Comparison of ENCODE assay signal across 27 cellular contexts in genomic region chr10:50286996-50287803, GRCh38. TPM values are rescaled to one million over a fixed set of nuclear protein-coding genes. Genes with fewer than 3 reads are reported as not detected.
"Had no signal": no experiment of that assay in that cellular context is flagged by ENCODE, and none has a peak within 500 bp of the region (broad histone marks: within the 10 kb centered on the region; RNA-seq: fewer than 3 reads in every experiment).

No MANE protein-coding gene starts in this region.

- H3K4me1 ChIP-seq: colonic mucosa, neural progenitor cell, vagina had no signal

- H3K9me3 ChIP-seq: colonic mucosa, heart right ventricle, lower lobe of right lung, thoracic aorta, vagina had no signal

- H3K36me3 Mint-ChIP-seq: activated naive CD4-positive, alpha-beta T cell treated with anti-CD3 and anti-CD28 coated beads, Interleukin-2, amount 10 ng/mL, durations not matched to agents 7 days and 5 days; naive thymus-derived CD4-positive, alpha-beta T cell; neural progenitor cell; type B pancreatic cell had no signal

- H3K27ac ChIP-seq: brain microvascular endothelial cell, colonic mucosa, dorsolateral prefrontal cortex, heart right ventricle, lower lobe of right lung, neural progenitor cell, thoracic aorta, vagina had no signal

- H3K27ac Mint-ChIP-seq: activated naive CD4-positive, alpha-beta T cell treated with anti-CD3 and anti-CD28 coated beads, Interleukin-2, amount 10 ng/mL, durations not matched to agents 7 days and 5 days; activated naive CD8-positive, alpha-beta T cell treated with anti-CD3 and anti-CD28 coated beads, Interleukin-2, amount 50 U/mL, for 24 hours; activated T-helper 2 cell treated with anti-CD3 and anti-CD28 coated beads, Interferon-gamma antibody, Interleukin-2, Interleukin-4, amounts not matched to agents 10 μg/mL and 5 μg/mL and 100 μg/mL, durations not matched to agents 14 hours and 24 hours and 36 hours; effector memory CD8-positive, alpha-beta T cell; naive thymus-derived CD4-positive, alpha-beta T cell; neural progenitor cell; type B pancreatic cell had no signal

- H3K27me3 ChIP-seq: colonic mucosa, dorsolateral prefrontal cortex, neural progenitor cell, vagina had no signal

- DNase-seq: activated CD4-positive, alpha-beta T cell treated with anti-CD3 and anti-CD28 coated beads for 4 hours; activated CD4-positive, alpha-beta T cell treated with anti-CD3 and anti-CD28 coated beads, Interleukin-2, amount 50 U/mL, for 48 hours; activated CD4-positive, CD25-positive, alpha-beta regulatory T cell; activated CD8-positive, alpha-beta memory T cell treated with anti-CD3 and anti-CD28 coated beads, Interleukin-2, amount 50 U/mL, for 48 hours; activated naive CD4-positive, alpha-beta T cell treated with anti-CD3 and anti-CD28 coated beads, Interleukin-2, amount 10 ng/mL, durations not matched to agents 7 days and 5 days; activated naive CD8-positive, alpha-beta T cell treated with anti-CD3 and anti-CD28 coated beads, Interleukin-2, amount 50 U/mL, for 24 hours; activated T-cell treated with anti-CD3 and anti-CD28 coated beads, Interleukin-2, amount 50 U/mL, for 4 hours; anterior cingulate cortex; brain microvascular endothelial cell; central memory CD4-positive, alpha-beta T cell; colonic mucosa; dorsolateral prefrontal cortex; effector memory CD8-positive, alpha-beta T cell; left colon; lower lobe of right lung; naive thymus-derived CD4-positive, alpha-beta T cell; retina; stimulated activated CD4-positive, alpha-beta T cell treated with anti-CD3 and anti-CD28 coated beads, Interleukin-4, amount 100 ng/mL, for 24 hours; stimulated activated naive CD4-positive, alpha-beta T cell treated with Interleukin-2 at 50 U/mL for 16 hours; T1000 had no signal

- H3K4me2 ChIP-seq: neural progenitor cell had no signal

- ATAC-seq: activated naive CD8-positive, alpha-beta T cell treated with anti-CD3 and anti-CD28 coated beads, Interleukin-2, amount 50 U/mL, for 24 hours; activated T-cell treated with anti-CD3 and anti-CD28 coated beads, Interleukin-2, amount 50 U/mL, for 4 hours; effector memory CD8-positive, alpha-beta T cell; esophagus mucosa; left colon; lower lobe of right lung; naive thymus-derived CD4-positive, alpha-beta T cell had no signal

- H3K4me3 ChIP-seq: colonic mucosa, dorsolateral prefrontal cortex, heart right ventricle, lower lobe of right lung, neural progenitor cell, thoracic aorta, vagina had no signal

- H3K36me3 ChIP-seq: brain microvascular endothelial cell, colonic mucosa, heart right ventricle, lower lobe of right lung, neural progenitor cell, thoracic aorta, vagina had no signal

- H2AFZ ChIP-seq: neural progenitor cell had no signal

- H3K9ac ChIP-seq: neural progenitor cell had no signal

- H3K4me3 Mint-ChIP-seq: activated naive CD4-positive, alpha-beta T cell treated with anti-CD3 and anti-CD28 coated beads, Interleukin-2, amount 10 ng/mL, durations not matched to agents 7 days and 5 days; activated naive CD8-positive, alpha-beta T cell treated with anti-CD3 and anti-CD28 coated beads, Interleukin-2, amount 50 U/mL, for 24 hours; activated T-cell treated with anti-CD3 and anti-CD28 coated beads, Interleukin-2, amount 50 U/mL, for 4 hours; effector memory CD8-positive, alpha-beta T cell; naive thymus-derived CD4-positive, alpha-beta T cell; neural progenitor cell; type B pancreatic cell had no signal

- H3K4me1 Mint-ChIP-seq: activated naive CD4-positive, alpha-beta T cell treated with anti-CD3 and anti-CD28 coated beads, Interleukin-2, amount 10 ng/mL, durations not matched to agents 7 days and 5 days; activated naive CD8-positive, alpha-beta T cell treated with anti-CD3 and anti-CD28 coated beads, Interleukin-2, amount 50 U/mL, for 24 hours; naive thymus-derived CD4-positive, alpha-beta T cell; neural progenitor cell had no signal

- H3K9me3 Mint-ChIP-seq: activated naive CD4-positive, alpha-beta T cell treated with anti-CD3 and anti-CD28 coated beads, Interleukin-2, amount 10 ng/mL, durations not matched to agents 7 days and 5 days; activated naive CD8-positive, alpha-beta T cell treated with anti-CD3 and anti-CD28 coated beads, Interleukin-2, amount 50 U/mL, for 24 hours; activated T-cell treated with anti-CD3 and anti-CD28 coated beads, Interleukin-2, amount 50 U/mL, for 4 hours; activated T-helper 2 cell treated with anti-CD3 and anti-CD28 coated beads, Interferon-gamma antibody, Interleukin-2, Interleukin-4, amounts not matched to agents 10 μg/mL and 5 μg/mL and 100 μg/mL, durations not matched to agents 14 hours and 24 hours and 36 hours; effector memory CD8-positive, alpha-beta T cell; naive thymus-derived CD4-positive, alpha-beta T cell; neural progenitor cell; type B pancreatic cell had no signal

RNA-seq across cellular contexts. Expression of gene ASAH2, which starts 35.9 kb away (rescaled TPM):
- total RNA-seq: lower lobe of right lung had no signal
